25 cellular contexts compared by ENCODE assay signal in the genomic region with DNA sequence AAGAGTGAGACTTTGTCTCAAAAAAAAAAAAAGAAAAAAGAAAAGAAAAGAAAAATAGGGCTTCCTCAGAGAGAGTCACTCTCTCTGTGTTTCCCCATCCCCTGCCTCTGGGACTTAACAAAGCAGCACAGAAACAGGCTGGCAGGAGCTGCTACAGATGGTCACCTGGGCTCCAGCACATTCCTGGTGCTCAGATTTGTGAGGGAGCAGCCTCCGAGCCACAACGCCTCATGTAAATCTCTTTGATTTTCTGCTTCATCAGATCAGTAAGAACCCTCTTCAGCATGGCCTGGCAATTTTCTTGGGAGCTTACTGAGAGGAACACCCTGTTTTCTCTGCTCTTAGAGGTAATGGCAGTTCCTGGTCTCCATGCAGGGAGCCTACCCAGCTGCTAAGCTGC. TPM values are rescaled to one million over a fixed set of nuclear protein-coding genes. Genes with fewer than 3 reads are reported as not detected.
"Had no signal": no experiment of that assay in that cellular context is flagged by ENCODE, and none has a peak within 500 bp of the region (broad histone marks: within the 10 kb centered on the region; RNA-seq: fewer than 3 reads in every experiment).

No MANE protein-coding gene starts in this region.

- FAIRE-seq: urothelium cell line had no signal

- H3K36me3 Mint-ChIP-seq: activated CD8-positive, alpha-beta memory T cell treated with anti-CD3 and anti-CD28 coated beads, Interleukin-2, amount 10 ng/mL, durations not matched to agents 7 days and 5 days; activated naive CD8-positive, alpha-beta T cell treated with anti-CD3 and anti-CD28 coated beads for 36 hours had no signal

- H3K36me3 ChIP-seq: colonic mucosa, lower lobe of right lung, right atrium auricular region, tibial nerve had no signal

- H3K27me3 Mint-ChIP-seq: activated B cell treated with CpG ODN at 0.5 μM for 24 hours; activated CD4-positive, alpha-beta memory T cell treated with anti-CD3 and anti-CD28 coated beads, Interleukin-2, amount 10 ng/mL, durations not matched to agents 7 days and 5 days; activated CD8-positive, alpha-beta memory T cell treated with anti-CD3 and anti-CD28 coated beads, Interleukin-2, amount 10 ng/mL, durations not matched to agents 7 days and 5 days; activated naive CD8-positive, alpha-beta T cell treated with anti-CD3 and anti-CD28 coated beads for 36 hours; activated T-helper 17 cell treated with anti-CD3 and anti-CD28 coated beads, Interleukin-2, amount 50 U/mL, for 72 hours; progenitor cell of endocrine pancreas had no signal

- H3K4me3 ChIP-seq: colonic mucosa, lower lobe of right lung, right atrium auricular region, tibial nerve had no signal

- H3K4me3 Mint-ChIP-seq: activated B cell treated with CpG ODN at 0.5 μM for 24 hours; activated CD4-positive, alpha-beta memory T cell treated with anti-CD3 and anti-CD28 coated beads, Interleukin-2, amount 10 ng/mL, durations not matched to agents 7 days and 5 days; activated CD8-positive, alpha-beta memory T cell treated with anti-CD3 and anti-CD28 coated beads, Interleukin-2, amount 10 ng/mL, durations not matched to agents 7 days and 5 days; activated naive CD8-positive, alpha-beta T cell treated with anti-CD3 and anti-CD28 coated beads for 36 hours; activated T-helper 17 cell treated with anti-CD3 and anti-CD28 coated beads, Interleukin-2, amount 50 U/mL, for 72 hours; nephron had no signal

- ATAC-seq: activated CD8-positive, alpha-beta memory T cell treated with anti-CD3 and anti-CD28 coated beads, Interleukin-2, amount 10 ng/mL, durations not matched to agents 7 days and 5 days; activated T-helper 17 cell treated with anti-CD3 and anti-CD28 coated beads, Interleukin-2, amount 50 U/mL, for 72 hours; foreskin keratinocyte; left colon; lower lobe of right lung; stimulated activated naive CD8-positive, alpha-beta T cell treated with anti-CD3 and anti-CD28 coated beads, Interleukin-15, Interleukin-2, amounts not matched to agents 100 U/mL and 50 U/mL, for 24 hours had no signal

- H3K27ac ChIP-seq: colonic mucosa, foreskin keratinocyte, lower lobe of right lung, right atrium auricular region, tibial nerve had no signal

- H3K27me3 ChIP-seq: colonic mucosa, foreskin keratinocyte, right atrium auricular region, tibial nerve had no signal

- H3K27ac Mint-ChIP-seq: activated B cell treated with CpG ODN at 0.5 μM for 24 hours; activated CD4-positive, alpha-beta memory T cell treated with anti-CD3 and anti-CD28 coated beads, Interleukin-2, amount 10 ng/mL, durations not matched to agents 7 days and 5 days; activated CD8-positive, alpha-beta memory T cell treated with anti-CD3 and anti-CD28 coated beads, Interleukin-2, amount 10 ng/mL, durations not matched to agents 7 days and 5 days; activated naive CD8-positive, alpha-beta T cell treated with anti-CD3 and anti-CD28 coated beads for 36 hours; activated T-helper 17 cell treated with anti-CD3 and anti-CD28 coated beads, Interleukin-2, amount 50 U/mL, for 72 hours; nephron; progenitor cell of endocrine pancreas had no signal

- DNase-seq: activated B cell treated with CpG ODN at 0.5 μM for 24 hours; activated CD4-positive, alpha-beta memory T cell treated with anti-CD3 and anti-CD28 coated beads, Interleukin-2, amount 10 ng/mL, durations not matched to agents 7 days and 5 days; activated CD4-positive, alpha-beta T cell treated with anti-CD3 and anti-CD28 coated beads for 4 hours; activated CD8-positive, alpha-beta memory T cell treated with anti-CD3 and anti-CD28 coated beads, Interleukin-2, amount 10 ng/mL, durations not matched to agents 7 days and 5 days; activated naive CD4-positive, alpha-beta T cell; activated naive CD8-positive, alpha-beta T cell treated with anti-CD3 and anti-CD28 coated beads for 36 hours; amniotic stem cell; colonic mucosa; foreskin keratinocyte; hippocampal formation; islet precursor cell; left colon; lower lobe of right lung; stimulated activated CD4-positive, alpha-beta T cell treated with anti-CD3 and anti-CD28 coated beads, Interleukin-12 subunit alpha, Interleukin-12 subunit beta, amount 100 ng/mL, for 4 hours; stimulated activated CD4-positive, alpha-beta T cell treated with anti-CD3 and anti-CD28 coated beads, Interleukin-1b, Interleukin-23, amount 100 ng/mL, for 48 hours; stimulated activated naive CD8-positive, alpha-beta T cell treated with anti-CD3 and anti-CD28 coated beads, Interleukin-15, Interleukin-2, amounts not matched to agents 100 U/mL and 50 U/mL, for 24 hours; substantia nigra had no signal

- H3K9me3 ChIP-seq: colonic mucosa, lower lobe of right lung, right atrium auricular region, tibial nerve had no signal

RNA-seq across cellular contexts. Expression of a gene that starts 32.9 kb away (rescaled TPM):
- total RNA-seq: activated B cell treated with CpG ODN at 0.5 μM for 24 hours; activated CD4-positive, alpha-beta memory T cell treated with anti-CD3 and anti-CD28 coated beads, Interleukin-2, amount 10 ng/mL, durations not matched to agents 7 days and 5 days; activated naive CD8-positive, alpha-beta T cell treated with anti-CD3 and anti-CD28 coated beads for 36 hours; epithelial cell of proximal tubule; fibroblast of lung; foreskin keratinocyte; lower lobe of right lung; tibial nerve had no signal
